ENCODE assay signal across 21 cellular contexts in the genomic region with DNA sequence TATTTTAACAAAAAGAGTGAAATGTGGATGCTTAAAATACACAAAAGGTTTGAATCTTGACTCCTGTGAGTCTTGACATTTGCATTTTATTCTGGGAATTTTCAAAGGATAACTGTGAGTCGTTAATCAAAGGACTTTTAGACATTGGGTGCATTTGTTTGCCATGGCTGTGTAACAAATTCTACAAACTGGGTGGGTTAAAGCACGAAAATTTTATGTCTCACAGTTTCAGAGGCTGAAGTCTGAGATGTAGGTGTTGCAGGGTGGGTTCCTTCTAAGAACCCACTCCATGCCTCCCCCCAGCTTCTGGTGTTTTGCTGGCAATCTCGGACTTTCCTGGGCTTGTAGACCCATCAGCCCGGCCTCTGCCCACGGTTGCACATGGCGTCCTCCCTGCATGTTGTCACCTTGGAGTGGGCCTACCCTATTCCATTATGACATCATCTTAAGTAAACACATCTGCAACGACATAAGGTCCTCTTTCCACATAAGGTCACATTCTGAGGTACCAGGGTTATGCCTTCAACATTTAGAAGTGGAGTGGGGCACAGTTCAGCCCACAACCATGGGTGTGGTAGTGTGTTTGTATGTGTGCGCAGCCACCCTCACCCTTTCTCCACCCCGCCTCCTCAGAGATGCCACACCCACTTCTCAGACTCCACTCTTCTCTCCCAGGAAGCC.
DNase-seq lines count a peak whose midpoint lies in the region; ATAC-seq and TF ChIP-seq lines count a peak whose summit lies in the region.
"Had no signal": no experiment of that assay in that cellular context is flagged by ENCODE, and none has a peak within 500 bp of the region (broad histone marks: within the 10 kb centered on the region; RNA-seq: fewer than 3 reads in every experiment).

No MANE protein-coding gene starts in this region.

- H3K27ac ChIP-seq in lower lobe of right lung, result no peak overlapping the region
- H3K27ac ChIP-seq: ascending aorta, C4-2B, dorsolateral prefrontal cortex, sigmoid colon had no signal

- no peaks in the 10 kb centered on the region for H3K9me3 ChIP-seq in lower lobe of right lung
- H3K9me3 ChIP-seq: ascending aorta, sigmoid colon had no signal

- no peaks in the 10 kb centered on the region for H3K36me3 ChIP-seq in lower lobe of right lung
- H3K36me3 ChIP-seq: ascending aorta, sigmoid colon had no signal

- ATAC-seq in lower lobe of right lung (peak; percentile 45 to 63), HG02840 (IDR thresholded peaks at IDR 0.05; ENCODE audit: low FRiP score, unreplicated experiment) (no peak)
- ATAC-seq: left cardiac atrium, SK-N-SH treated with all-trans-retinoic acid at 6 μM for 48 hours had no signal

- intact Hi-C loops in lower lobe of right lung (cut with DNase I), result no loop called here

- no peak for TF ChIP-seq CTCF in lower lobe of right lung (IDR thresholded peaks at IDR 0.05)

- no peaks in the 10 kb centered on the region for H3K27me3 ChIP-seq in lower lobe of right lung (ENCODE audit: low read depth)
- H3K27me3 ChIP-seq: ascending aorta had no signal

- H3K4me1 ChIP-seq in lower lobe of right lung, result no peaks in the 10 kb centered on the region
- H3K4me1 ChIP-seq: ascending aorta, sigmoid colon had no signal

- no peak overlapping the region for H3K4me3 ChIP-seq in lower lobe of right lung
- H3K4me3 ChIP-seq: ascending aorta, dorsolateral prefrontal cortex, sigmoid colon had no signal

- DNase-seq in DMS153 (lab: John Stamatoyannopoulos, UW) (peak; percentile 88), NCI-H1930 (lab: John Stamatoyannopoulos, UW) (peak; percentile 62 to 66), SHP77 (lab: John Stamatoyannopoulos, UW) (peak; percentile 89 to 95), lower lobe of right lung (no peak), NCI-H1694 treated with DMSO at 0.1 percent for 48 hours (lab: John Stamatoyannopoulos, UW) (no peak), NCI-H2107 (lab: John Stamatoyannopoulos, UW) (no peak)
- DNase-seq: activated B cell treated with CpG ODN at 0.5 μM for 24 hours; activated CD4-positive, alpha-beta T cell treated with anti-CD3 and anti-CD28 coated beads, Interleukin-2, amount 50 U/mL, for 4 hours; activated CD8-positive, alpha-beta memory T cell treated with anti-CD3 and anti-CD28 coated beads, Interleukin-2, amount 50 U/mL, for 48 hours; central memory CD4-positive, alpha-beta T cell; dorsolateral prefrontal cortex; glutamatergic neuron; left cardiac atrium; NCI-H1105; NK-92 treated with Interleukin-12 subunit alpha and Interleukin-12 subunit beta, amount 100 ng/mL, for 24 hours; posterior cingulate gyrus; sigmoid colon had no signal

Comparison
In these comparisons a context has a peak if more than half of its experiments do, and no peak if none do; other contexts are left out.
1. DNase-seq: peak in DMS153 (single experiment), NCI-H1930 (2 of 2) and SHP77 (2 of 2); none in lower lobe of right lung (single experiment), NCI-H1694 treated with DMSO at 0.1 percent for 48 hours (single experiment) and NCI-H2107 (single experiment).